Comparison of ENCODE assay signal across 8 cellular contexts in genomic region chr1:161198206-161198876, GRCh38. TPM values are rescaled to one million over a fixed set of nuclear protein-coding genes. Genes with fewer than 3 reads are reported as not detected.
DNase-seq lines count a peak whose midpoint lies in the region; ATAC-seq and TF ChIP-seq lines count a peak whose summit lies in the region.

No MANE protein-coding gene starts in this region.

- peaks cover 9% of the 10 kb centered on the region for H3K36me3 Mint-ChIP-seq in endothelial cell (ENCODE audit: low read depth, unreplicated experiment)

- H3K27me3 ChIP-seq in BE2C, result no peaks in the 10 kb centered on the region
- no peaks in the 10 kb centered on the region for H3K27me3 ChIP-seq in muscle layer of duodenum (ENCODE audit: low read depth, low read length)

- H3K9me3 ChIP-seq in BE2C (no peaks in the 10 kb centered on the region), muscle layer of duodenum (ENCODE audit: control insufficient read depth in 1 of 2, low read length in 2 of 2) (no peaks in the 10 kb centered on the region)

- DNase-seq in BE2C (peak; percentile 71), NCI-H510A treated with DMSO at 0.1 percent for 48 hours (lab: John Stamatoyannopoulos, UW) (peak; percentile 25), endothelial cell (ENCODE audit: low spot score) (peak; percentile 56), NCI-H226 (no peak), DMS114 treated with DMSO at 0.1 percent for 48 hours (lab: John Stamatoyannopoulos, UW; ENCODE audit: unreplicated experiment) (no peak)
- DNase-seq in central memory CD4-positive, alpha-beta T cell, result no peak

- H3K27ac ChIP-seq in muscle layer of duodenum (ENCODE audit: low read length), result peak overlapping the region; percentile 95

- peak overlapping the region; percentile 98 for H3K27ac Mint-ChIP-seq in endothelial cell (ENCODE audit: unreplicated experiment)

- H3K9me3 Mint-ChIP-seq in endothelial cell (ENCODE audit: unreplicated experiment), result no peaks in the 10 kb centered on the region

- H3K4me3 ChIP-seq in BE2C (ENCODE audit: low read depth, low read length), result peak overlapping the region; percentile 34
- peak overlapping the region; percentile 60 to 68 for H3K4me3 ChIP-seq in muscle layer of duodenum (ENCODE audit: low read depth in 1 of 2, low read length in 2 of 2)

- peaks cover 13% of the 10 kb centered on the region for H3K27me3 Mint-ChIP-seq in endothelial cell (ENCODE audit: unreplicated experiment)

- TF ChIP-seq CTCF in BE2C (IDR thresholded peaks at IDR 0.05; ENCODE audit: low read depth, low read length), result no peak; the same call in 1 of the 2 replicates
- TF ChIP-seq CTCF in endothelial cell (IDR thresholded peaks at IDR 0.05; ENCODE audit: unreplicated experiment), result no peak

- no peaks in the 10 kb centered on the region for H3K36me3 ChIP-seq in BE2C
- peaks cover 4 to 8% of the 10 kb centered on the region in 2 donors for H3K36me3 ChIP-seq in muscle layer of duodenum (ENCODE audit: control insufficient read depth in 1 of 2, insufficient read depth in 2 of 2, low read length in 2 of 2)

- no peak for ATAC-seq in HG02840 (IDR thresholded peaks at IDR 0.05; ENCODE audit: low FRiP score, unreplicated experiment)

- peaks cover 39% of the 10 kb centered on the region for H3K4me1 ChIP-seq in BE2C
- peaks cover 18 to 47% of the 10 kb centered on the region in 2 donors for H3K4me1 ChIP-seq in muscle layer of duodenum (ENCODE audit: control insufficient read depth in 1 of 2, insufficient read depth in 2 of 2, low read length in 2 of 2)

- peak overlapping the region; percentile 92 for H3K4me3 Mint-ChIP-seq in endothelial cell (ENCODE audit: unreplicated experiment)

- peaks cover 77% of the 10 kb centered on the region for H3K4me1 Mint-ChIP-seq in endothelial cell (ENCODE audit: unreplicated experiment)

RNA-seq across cellular contexts. Expression of gene ADAMTS4, which starts 0.5 kb away (rescaled TPM):
- polyA plus RNA-seq in BE2C (2012; ENCODE audit: insufficient read depth, insufficient read length, low read depth), result 1.4 TPM
- 56.8 TPM for total RNA-seq in endothelial cell (ENCODE audit: unreplicated experiment)

RNA-seq across cellular contexts. Expression of gene NDUFS2, which starts 3.8 kb away (rescaled TPM):
- 217 TPM for polyA plus RNA-seq in BE2C (2012; ENCODE audit: insufficient read depth, insufficient read length, low read depth)
- 93.1 TPM for total RNA-seq in endothelial cell (ENCODE audit: unreplicated experiment)

RNA-seq across cellular contexts. Expression of gene FCER1G, which starts 16.8 kb away (rescaled TPM):
- polyA plus RNA-seq in BE2C (2012; ENCODE audit: insufficient read depth, insufficient read length, low read depth), result not detected
- 4.3 TPM for total RNA-seq in endothelial cell (ENCODE audit: unreplicated experiment)

RNA-seq across cellular contexts. Expression of gene B4GALT3, which starts 21.0 kb away (rescaled TPM):
- 109 TPM for polyA plus RNA-seq in BE2C (2012; ENCODE audit: insufficient read depth, insufficient read length, low read depth)
- 44.0 TPM for total RNA-seq in endothelial cell (ENCODE audit: unreplicated experiment)

RNA-seq across cellular contexts. Expression of gene APOA2, which starts 25.1 kb away (rescaled TPM):
- not detected for polyA plus RNA-seq in BE2C (2012; ENCODE audit: insufficient read depth, insufficient read length, low read depth)
- not detected for total RNA-seq in endothelial cell (ENCODE audit: unreplicated experiment)

Comparison
In these comparisons a context has a peak if more than half of its experiments do, and no peak if none do; other contexts are left out.
1. DNase-seq: peak in BE2C (single experiment), NCI-H510A treated with DMSO at 0.1 percent for 48 hours (single experiment) and endothelial cell (single experiment); none in central memory CD4-positive, alpha-beta T cell (single experiment), NCI-H226 (single experiment) and DMS114 treated with DMSO at 0.1 percent for 48 hours (single experiment).